ENCODE assay signal across 1 cellular context in genomic region chr4:42515156-42515884, GRCh38.
TF ChIP-seq lines count a peak whose summit lies in the region.

No MANE protein-coding gene starts in this region.

TF ChIP-seq in H1, 55 proteins besides CTCF, POLR2A, EP300 and RAD21 (continued from another document):
- TF ChIP-seq, protein P1, sequence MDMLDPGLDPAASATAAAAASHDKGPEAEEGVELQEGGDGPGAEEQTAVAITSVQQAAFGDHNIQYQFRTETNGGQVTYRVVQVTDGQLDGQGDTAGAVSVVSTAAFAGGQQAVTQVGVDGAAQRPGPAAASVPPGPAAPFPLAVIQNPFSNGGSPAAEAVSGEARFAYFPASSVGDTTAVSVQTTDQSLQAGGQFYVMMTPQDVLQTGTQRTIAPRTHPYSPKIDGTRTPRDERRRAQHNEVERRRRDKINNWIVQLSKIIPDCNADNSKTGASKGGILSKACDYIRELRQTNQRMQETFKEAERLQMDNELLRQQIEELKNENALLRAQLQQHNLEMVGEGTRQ (IDR thresholded peaks at IDR 0.05; ENCODE audit: low read length): no peak
- TF ChIP-seq SP2 (IDR thresholded peaks at IDR 0.05; ENCODE audit: low read length): no peak
- no peak for TF ChIP-seq SIRT6 (IDR thresholded peaks at IDR 0.05; ENCODE audit: low read length)
- no peak for TF ChIP-seq BCL11A (IDR thresholded peaks at IDR 0.05; ENCODE audit: low read depth in 2 of 2, low read length in 2 of 2)
- no peak for TF ChIP-seq NRF1 (IDR thresholded peaks at IDR 0.05; ENCODE audit: low read depth, low read length)
- TF ChIP-seq SAP30 (IDR thresholded peaks at IDR 0.05; ENCODE audit: insufficient read depth, insufficient replicate concordance, low read length): no peak
- no peak for TF ChIP-seq BACH1 (IDR thresholded peaks at IDR 0.05; ENCODE audit: low read length)
- no peak for TF ChIP-seq FOSL1 (IDR thresholded peaks at IDR 0.05; ENCODE audit: insufficient read depth, low read depth, low read length)
- no peak for TF ChIP-seq CHD1 (IDR thresholded peaks at IDR 0.05; ENCODE audit: low read depth, low read length)
- no peak for TF ChIP-seq NANOG (IDR thresholded peaks at IDR 0.05; ENCODE audit: insufficient read depth, low read depth, low read length, poor library complexity, severe bottlenecking)
- TF ChIP-seq KDM1A (IDR thresholded peaks at IDR 0.05; ENCODE audit: borderline replicate concordance, low read length): no peak; the same call in 1 of the 2 replicates
- TF ChIP-seq SP4 (IDR thresholded peaks at IDR 0.05; ENCODE audit: low read length): no peak
- TF ChIP-seq ZNF274 (IDR thresholded peaks at IDR 0.05; ENCODE audit: borderline replicate concordance, extremely low read depth, low read length): no peak
- TF ChIP-seq RBBP5 (IDR thresholded peaks at IDR 0.05; ENCODE audit: borderline replicate concordance, low read depth, low read length): no peak
- TF ChIP-seq BRCA1 (IDR thresholded peaks at IDR 0.05; ENCODE audit: low read depth, low read length): no peak
- TF ChIP-seq JUND (IDR thresholded peaks at IDR 0.05; ENCODE audit: low read length): no peak
- no peak for TF ChIP-seq SUZ12 (IDR thresholded peaks at IDR 0.05; ENCODE audit: low read length)
- peak; percentile 89 for TF ChIP-seq TEAD4 (IDR thresholded peaks at IDR 0.05; ENCODE audit: low read depth, low read length)
- TF ChIP-seq SP1 (IDR thresholded peaks at IDR 0.05; ENCODE audit: low read depth, low read length): 0 out of 2 replicates have a peak, but pooled peaks have one; percentile 57
- TF ChIP-seq SIN3A (conservative IDR thresholded peaks at IDR 0.05 in 1 of 2, IDR thresholded peaks at IDR 0.05 in 1 of 2; ENCODE audit: low read depth in 1 of 2, low read length in 2 of 2): no peak
- TF ChIP-seq TCF12 (IDR thresholded peaks at IDR 0.05; ENCODE audit: low read depth, low read length): peak; percentile 77; the same call in 1 of the 2 replicates
- TF ChIP-seq, protein P2, sequence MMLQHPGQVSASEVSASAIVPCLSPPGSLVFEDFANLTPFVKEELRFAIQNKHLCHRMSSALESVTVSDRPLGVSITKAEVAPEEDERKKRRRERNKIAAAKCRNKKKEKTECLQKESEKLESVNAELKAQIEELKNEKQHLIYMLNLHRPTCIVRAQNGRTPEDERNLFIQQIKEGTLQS (IDR thresholded peaks at IDR 0.05; ENCODE audit: insufficient read depth, low read depth, low read length): no peak
- no peak for TF ChIP-seq CREB1 (IDR thresholded peaks at IDR 0.05)
- TF ChIP-seq SRF (IDR thresholded peaks at IDR 0.05; ENCODE audit: low read depth, low read length): no peak
- TF ChIP-seq GTF2F1 (IDR thresholded peaks at IDR 0.05; ENCODE audit: borderline replicate concordance, low read depth, low read length): no peak
- no peak for TF ChIP-seq CTBP2 (IDR thresholded peaks at IDR 0.05; ENCODE audit: borderline replicate concordance, insufficient read depth, insufficient read length, low read length)
- TF ChIP-seq, protein P3, sequence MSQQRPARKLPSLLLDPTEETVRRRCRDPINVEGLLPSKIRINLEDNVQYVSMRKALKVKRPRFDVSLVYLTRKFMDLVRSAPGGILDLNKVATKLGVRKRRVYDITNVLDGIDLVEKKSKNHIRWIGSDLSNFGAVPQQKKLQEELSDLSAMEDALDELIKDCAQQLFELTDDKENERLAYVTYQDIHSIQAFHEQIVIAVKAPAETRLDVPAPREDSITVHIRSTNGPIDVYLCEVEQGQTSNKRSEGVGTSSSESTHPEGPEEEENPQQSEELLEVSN (IDR thresholded peaks at IDR 0.05): no peak
- TF ChIP-seq CBX5 (IDR thresholded peaks at IDR 0.05; ENCODE audit: low read depth, low read length): no peak
- TF ChIP-seq EZH2 (IDR thresholded peaks at IDR 0.05; ENCODE audit: low read depth, low read length, severe bottlenecking): no peak
- TF ChIP-seq TBP (IDR thresholded peaks at IDR 0.05; ENCODE audit: low read depth, low read length): no peak
- no peak for TF ChIP-seq YY1 (IDR thresholded peaks at IDR 0.05; ENCODE audit: low read depth, low read length)
- no peak for TF ChIP-seq JUN (IDR thresholded peaks at IDR 0.05; ENCODE audit: low read depth, low read length)
- no peak for TF ChIP-seq RNF2 (IDR thresholded peaks at IDR 0.05; ENCODE audit: borderline replicate concordance, low read depth, low read length, missing control alignments, poor library complexity, severe bottlenecking)
- TF ChIP-seq ASH2L (IDR thresholded peaks at IDR 0.05; ENCODE audit: low read length): no peak
- no peak for TF ChIP-seq CEBPB (IDR thresholded peaks at IDR 0.05; ENCODE audit: low read depth, low read length)
- peak; percentile 73 for TF ChIP-seq CHD7 (IDR thresholded peaks at IDR 0.05; ENCODE audit: insufficient replicate concordance, low read length)
- TF ChIP-seq TAF7 (optimal IDR thresholded peaks at IDR 0.05; ENCODE audit: borderline replicate concordance, low read depth, low read length): no peak
- no peak for TF ChIP-seq RXRA (IDR thresholded peaks at IDR 0.05; ENCODE audit: insufficient read depth, low read depth, low read length)
- no peak for TF ChIP-seq RFX5 (IDR thresholded peaks at IDR 0.05; ENCODE audit: borderline replicate concordance, low read depth, low read length)
- no peak for TF ChIP-seq PHF8 (conservative IDR thresholded peaks at IDR 0.05; ENCODE audit: low read depth, low read length)
- TF ChIP-seq CHD2 (IDR thresholded peaks at IDR 0.05; ENCODE audit: low read length): no peak
- no peak for TF ChIP-seq GABPA (IDR thresholded peaks at IDR 0.05; ENCODE audit: borderline replicate concordance, insufficient read depth, low read length)
